Comparison of ENCODE assay signal across 8 cellular contexts in genomic region chr16:67719778-67720144, GRCh38. TPM values are rescaled to one million over a fixed set of nuclear protein-coding genes. Genes with fewer than 3 reads are reported as not detected.
DNase-seq lines count a peak whose midpoint lies in the region; ATAC-seq and TF ChIP-seq lines count a peak whose summit lies in the region.

No MANE protein-coding gene starts in this region.

- H3K36me3 Mint-ChIP-seq in activated CD8-positive, alpha-beta memory T cell treated with anti-CD3 and anti-CD28 coated beads, Interleukin-2, amount 10 ng/mL, durations not matched to agents 7 days and 5 days = peaks cover 4% of the 10 kb centered on the region

- H3K4me3 Mint-ChIP-seq in activated CD8-positive, alpha-beta memory T cell treated with anti-CD3 and anti-CD28 coated beads, Interleukin-2, amount 10 ng/mL, durations not matched to agents 7 days and 5 days = peak overlapping the region; percentile 88

- peak overlapping the region; percentile 83 for H3K27ac ChIP-seq in C4-2B
- peak overlapping the region; percentile 84 to 88 (median 87) for H3K27ac ChIP-seq in transverse colon

- in situ Hi-C loops in transverse colon (cut with MboI; ENCODE audit: low pct_ligation_motif_present in 1 of 4, low pct_unique_long_range_greater_than_20kb in 1 of 4, low sequenced_read_pairs in 3 of 4) = no loop called here

- intact Hi-C loops in transverse colon (cut with DNase I; ENCODE audit: low total_unique reads) = no loop called here

- no peak for TF ChIP-seq EP300 in transverse colon (IDR thresholded peaks at IDR 0.05; ENCODE audit: low read depth)

- H3K27ac Mint-ChIP-seq in activated CD8-positive, alpha-beta memory T cell treated with anti-CD3 and anti-CD28 coated beads, Interleukin-2, amount 10 ng/mL, durations not matched to agents 7 days and 5 days = peak overlapping the region; percentile 98

- H3K9me3 Mint-ChIP-seq in activated CD8-positive, alpha-beta memory T cell treated with anti-CD3 and anti-CD28 coated beads, Interleukin-2, amount 10 ng/mL, durations not matched to agents 7 days and 5 days (ENCODE audit: low read depth) = no peaks in the 10 kb centered on the region

- no peaks in the 10 kb centered on the region for H3K36me3 ChIP-seq in transverse colon

- DNase-seq in Kasumi-1 (lab: John Stamatoyannopoulos, UW) (peak; percentile 49 to 55), fibroblast of gingiva (ENCODE audit: low read depth) (peak; percentile 47), mucosa of gallbladder (ENCODE audit: low spot score) (peak; percentile 23), transverse colon (peak; percentile 17)
- DNase-seq in activated CD8-positive, alpha-beta memory T cell treated with anti-CD3 and anti-CD28 coated beads, Interleukin-2, amount 10 ng/mL, durations not matched to agents 7 days and 5 days = peak; percentile 58
- DNase-seq in stimulated activated naive CD4-positive, alpha-beta T cell treated with Interleukin-2 at 50 U/mL for 16 hours (lab: John Stamatoyannopoulos, UW) = no peak

- no peak for TF ChIP-seq CTCF in C4-2B (conservative IDR thresholded peaks at IDR 0.05)
- no peak for TF ChIP-seq CTCF in transverse colon (IDR thresholded peaks at IDR 0.05)

- H3K9me3 ChIP-seq in transverse colon = no peaks in the 10 kb centered on the region

- CTCF ChIA-PET in activated CD8-positive, alpha-beta memory T cell treated with anti-CD3 and anti-CD28 coated beads, Interleukin-2, amount 10 ng/mL, durations not matched to agents 7 days and 5 days (lab: Charles Lee) = interaction anchor here (0.7 to 3.8 kb wide), 9 partner anchors 10 to 440 kb away, joined by 3 to 24 read pairs (median 5); partner anchors contain the start of gene CARMIL2

- WGBS in transverse colon (ENCODE audit: low coverage in 1 of 2), 2 donors = 3% methylated on average over 5 of the region's 5 CpGs; no CpG with 5 or more reads in 1 of the 2 donors

- H3K4me1 ChIP-seq in transverse colon = peaks cover 5 to 47% (median 28%) of the 10 kb centered on the region in 4 donors

- H3K27me3 ChIP-seq in transverse colon = no peaks in the 10 kb centered on the region

- peaks cover 36% of the 10 kb centered on the region for H3K4me1 Mint-ChIP-seq in activated CD8-positive, alpha-beta memory T cell treated with anti-CD3 and anti-CD28 coated beads, Interleukin-2, amount 10 ng/mL, durations not matched to agents 7 days and 5 days

- peak overlapping the region; percentile 39 to 91 (median 78) for H3K4me3 ChIP-seq in transverse colon

- ATAC-seq in GM18909 (IDR thresholded peaks at IDR 0.05; ENCODE audit: poor library complexity, unreplicated experiment) = peak; percentile 13
- peak; percentile 18 for ATAC-seq in activated CD8-positive, alpha-beta memory T cell treated with anti-CD3 and anti-CD28 coated beads, Interleukin-2, amount 10 ng/mL, durations not matched to agents 7 days and 5 days

- H3K27me3 Mint-ChIP-seq in activated CD8-positive, alpha-beta memory T cell treated with anti-CD3 and anti-CD28 coated beads, Interleukin-2, amount 10 ng/mL, durations not matched to agents 7 days and 5 days = no peaks in the 10 kb centered on the region

- no peak for TF ChIP-seq POLR2A in transverse colon (IDR thresholded peaks at IDR 0.05)

RNA-seq across cellular contexts. Expression of gene GFOD2, which starts 0.6 kb away (rescaled TPM):
- 10 to 100 TPM; 15.1 to 15.8 TPM for total RNA-seq in activated CD8-positive, alpha-beta memory T cell treated with anti-CD3 and anti-CD28 coated beads, Interleukin-2, amount 10 ng/mL, durations not matched to agents 7 days and 5 days
- total RNA-seq in mucosa of gallbladder (25.9 TPM), transverse colon (10 to 100 TPM; 21.9 to 32.2 (median 24.3) TPM)

RNA-seq across cellular contexts. Expression of gene C16orf86, which starts 53.1 kb away (rescaled TPM):
- total RNA-seq in activated CD8-positive, alpha-beta memory T cell treated with anti-CD3 and anti-CD28 coated beads, Interleukin-2, amount 10 ng/mL, durations not matched to agents 7 days and 5 days = 1 to 10 TPM; 4.1 to 5.1 TPM
- 6.4 TPM for total RNA-seq in mucosa of gallbladder
- 1 to 10 TPM in 3 of 4 donors, under 1 TPM in 1; 0.60 to 7.1 (median 4.4) TPM for total RNA-seq in transverse colon

RNA-seq across cellular contexts. Expression of gene ENKD1, which starts 53.2 kb away (rescaled TPM):
- 1 to 10 TPM; 6.2 to 8.0 TPM for total RNA-seq in activated CD8-positive, alpha-beta memory T cell treated with anti-CD3 and anti-CD28 coated beads, Interleukin-2, amount 10 ng/mL, durations not matched to agents 7 days and 5 days
- total RNA-seq in mucosa of gallbladder (34.4 TPM), transverse colon (10 to 100 TPM; 12.5 to 20.9 (median 15.3) TPM)

RNA-seq across cellular contexts. Expression of gene PARD6A, which starts 59.0 kb away (rescaled TPM):
- total RNA-seq in activated CD8-positive, alpha-beta memory T cell treated with anti-CD3 and anti-CD28 coated beads, Interleukin-2, amount 10 ng/mL, durations not matched to agents 7 days and 5 days = 10 to 100 TPM; 15.2 to 15.5 TPM
- total RNA-seq in mucosa of gallbladder (10.4 TPM), transverse colon (10 to 100 TPM in 2 of 4 donors, 1 to 10 TPM in 2; 6.3 to 36.7 (median 9.4) TPM)

RNA-seq across cellular contexts. Expression of gene ACD, which starts 59.7 kb away (rescaled TPM):
- 10 to 100 TPM; 49.7 to 58.1 TPM for total RNA-seq in activated CD8-positive, alpha-beta memory T cell treated with anti-CD3 and anti-CD28 coated beads, Interleukin-2, amount 10 ng/mL, durations not matched to agents 7 days and 5 days
- total RNA-seq in mucosa of gallbladder (25.4 TPM), transverse colon (10 to 100 TPM in 3 of 4 donors, 1 to 10 TPM in 1; 2.0 to 76.3 (median 15.7) TPM)
